ENCODE assay signal across 23 cellular contexts in the genomic region with DNA sequence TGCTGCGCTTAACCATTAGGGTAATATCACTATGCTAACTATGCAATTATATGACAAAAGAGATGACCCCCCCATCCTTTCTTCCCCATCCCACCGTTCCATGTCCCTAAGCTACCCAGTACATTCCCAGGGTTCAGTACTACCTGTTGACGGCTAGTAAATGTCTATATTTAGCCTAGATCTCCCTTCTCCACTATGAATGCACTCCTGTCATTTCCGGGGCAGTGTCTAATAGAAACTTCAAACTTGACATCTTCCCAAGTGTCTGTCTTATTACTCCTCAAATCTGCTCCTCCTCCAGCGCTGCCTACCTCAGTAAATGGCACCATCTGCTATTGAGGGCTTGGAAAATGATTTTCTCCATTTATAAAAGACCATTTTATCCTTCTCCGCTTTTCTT.
"Had no signal": no experiment of that assay in that cellular context is flagged by ENCODE, and none has a peak within 500 bp of the region (broad histone marks: within the 10 kb centered on the region; RNA-seq: fewer than 3 reads in every experiment).

No MANE protein-coding gene starts in this region.

- H3K36me3 ChIP-seq: esophagus muscularis mucosa, esophagus squamous epithelium, gastrocnemius medialis, gastroesophageal sphincter, heart left ventricle, heart right ventricle had no signal

- H3K4me3 ChIP-seq: coronary artery, dorsolateral prefrontal cortex, esophagus muscularis mucosa, esophagus squamous epithelium, gastrocnemius medialis, gastroesophageal sphincter, heart left ventricle, heart right ventricle had no signal

- DNase-seq: cortex of kidney; dermis blood vessel endothelial cell; dorsolateral prefrontal cortex; effector CD4-positive, alpha-beta T cell; effector CD8-positive, alpha-beta T cell; effector memory CD4-positive, alpha-beta T cell; effector memory CD8-positive, alpha-beta T cell; endodermal cell; erythroblast; esophagus squamous epithelium; foreskin fibroblast; foreskin keratinocyte; foreskin melanocyte; gastrocnemius medialis; glutamatergic neuron; head of caudate nucleus; heart left ventricle; heart right ventricle had no signal

- H3K4me1 ChIP-seq: esophagus squamous epithelium, foreskin keratinocyte, heart left ventricle, heart right ventricle had no signal

- H3K27ac ChIP-seq: coronary artery, dorsolateral prefrontal cortex, epithelial cell of prostate, esophagus muscularis mucosa, esophagus squamous epithelium, foreskin keratinocyte, gastrocnemius medialis, gastroesophageal sphincter, heart left ventricle, heart right ventricle had no signal

- H3K27me3 ChIP-seq: esophagus muscularis mucosa, esophagus squamous epithelium, foreskin keratinocyte, gastrocnemius medialis, gastroesophageal sphincter, heart left ventricle, heart right ventricle had no signal

- ATAC-seq: effector memory CD8-positive, alpha-beta T cell; esophagus mucosa; foreskin keratinocyte; gastrocnemius medialis; gastroesophageal sphincter; heart left ventricle; heart right ventricle had no signal

- H3K9me3 ChIP-seq: esophagus muscularis mucosa, esophagus squamous epithelium, gastrocnemius medialis, gastroesophageal sphincter, heart left ventricle, heart right ventricle had no signal
